27 cellular contexts compared by ENCODE assay signal in genomic region chr19:41578886-41579285, GRCh38. TPM values are rescaled to one million over a fixed set of nuclear protein-coding genes. Genes with fewer than 3 reads are reported as not detected.
"Had no signal": no experiment of that assay in that cellular context is flagged by ENCODE, and none has a peak within 500 bp of the region (broad histone marks: within the 10 kb centered on the region; RNA-seq: fewer than 3 reads in every experiment).

No MANE protein-coding gene starts in this region.

- H3K4me3 Mint-ChIP-seq: mesothelial cell of epicardium had no signal

- ATAC-seq: gastrocnemius medialis, heart right ventricle, left cardiac atrium, left lung, left ventricle myocardium superior, lower lobe of right lung, mucosa of descending colon had no signal

- DNase-seq: dermis blood vessel endothelial cell; dorsolateral prefrontal cortex; effector CD4-positive, alpha-beta T cell; effector memory CD4-positive, alpha-beta T cell; esophagus squamous epithelium; foreskin fibroblast; foreskin melanocyte; gastrocnemius medialis; glutamatergic neuron; head of caudate nucleus; heart right ventricle; hippocampal formation; left cardiac atrium; left lung; left ventricle myocardium superior; lower lobe of right lung; mesenchymal stem cell; mucosa of descending colon had no signal

- H3K27ac ChIP-seq: coronary artery, dorsolateral prefrontal cortex, esophagus squamous epithelium, gastrocnemius medialis, heart right ventricle, left lung, lower lobe of right lung had no signal

- H3K4me1 ChIP-seq: esophagus squamous epithelium, gastrocnemius medialis had no signal

- H3K9me3 ChIP-seq: gastrocnemius medialis had no signal

- H3K36me3 Mint-ChIP-seq: mesothelial cell of epicardium had no signal

- H3K27ac Mint-ChIP-seq: mesothelial cell of epicardium had no signal

- H3K4me3 ChIP-seq: coronary artery, dorsolateral prefrontal cortex, esophagus squamous epithelium, gastrocnemius medialis, heart right ventricle, left lung, lower lobe of right lung, mucosa of descending colon had no signal

- H3K36me3 ChIP-seq: esophagus squamous epithelium, gastrocnemius medialis had no signal

- H3K27me3 ChIP-seq: gastrocnemius medialis, left lung had no signal

- H3K4me1 Mint-ChIP-seq: mesothelial cell of epicardium had no signal

RNA-seq across cellular contexts. Expression of gene CEACAM21, which starts 2.9 kb away (rescaled TPM):
- total RNA-seq: epithelial cell of proximal tubule, kidney epithelial cell, mesothelial cell of epicardium, myocyte had no signal
- polyA plus RNA-seq: keratinocyte had no signal

RNA-seq across cellular contexts. Expression of gene CEACAM4, which starts 48.0 kb away (rescaled TPM):
- total RNA-seq: cerebellum, dermis blood vessel endothelial cell, epithelial cell of proximal tubule, glomerular endothelial cell, kidney epithelial cell, lung microvascular endothelial cell, mesothelial cell of epicardium, myocyte had no signal
- polyA plus RNA-seq: keratinocyte had no signal
